ENCODE assay signal across 1 cellular context in the genomic region with DNA sequence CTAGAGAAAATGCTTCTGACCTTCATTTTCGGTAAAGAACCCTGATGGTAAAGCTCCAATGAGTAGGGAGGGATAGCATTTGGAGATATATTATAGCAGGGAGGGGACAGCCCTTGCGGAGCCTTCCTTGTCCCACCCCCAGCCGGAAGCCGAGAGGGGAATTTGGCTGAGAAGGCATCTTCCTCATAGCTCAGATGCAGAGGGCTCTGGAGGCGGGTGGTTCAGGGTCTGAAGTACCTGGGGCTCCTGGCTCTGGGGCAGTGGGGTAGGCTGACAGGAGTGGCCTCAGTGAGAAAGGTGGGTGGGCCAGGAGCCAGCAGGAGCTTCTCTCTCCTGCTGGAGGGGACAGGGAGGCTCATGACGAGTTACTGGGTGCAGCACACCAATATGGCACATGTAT.
TF ChIP-seq lines count a peak whose summit lies in the region.

No MANE protein-coding gene starts in this region.

TF ChIP-seq in H1, 55 proteins besides CTCF, POLR2A, EP300 and RAD21:
- TF ChIP-seq SP2 (IDR thresholded peaks at IDR 0.05; ENCODE audit: low read length), result no peak
- TF ChIP-seq POU5F1 (IDR thresholded peaks at IDR 0.05; ENCODE audit: low read depth, low read length), result no peak
- no peak for TF ChIP-seq GTF2F1 (IDR thresholded peaks at IDR 0.05; ENCODE audit: borderline replicate concordance, low read depth, low read length)
- TF ChIP-seq, protein P1, sequence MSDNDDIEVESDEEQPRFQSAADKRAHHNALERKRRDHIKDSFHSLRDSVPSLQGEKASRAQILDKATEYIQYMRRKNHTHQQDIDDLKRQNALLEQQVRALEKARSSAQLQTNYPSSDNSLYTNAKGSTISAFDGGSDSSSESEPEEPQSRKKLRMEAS (IDR thresholded peaks at IDR 0.05), result no peak
- no peak for TF ChIP-seq TBP (IDR thresholded peaks at IDR 0.05; ENCODE audit: low read depth, low read length)
- TF ChIP-seq, protein P2, sequence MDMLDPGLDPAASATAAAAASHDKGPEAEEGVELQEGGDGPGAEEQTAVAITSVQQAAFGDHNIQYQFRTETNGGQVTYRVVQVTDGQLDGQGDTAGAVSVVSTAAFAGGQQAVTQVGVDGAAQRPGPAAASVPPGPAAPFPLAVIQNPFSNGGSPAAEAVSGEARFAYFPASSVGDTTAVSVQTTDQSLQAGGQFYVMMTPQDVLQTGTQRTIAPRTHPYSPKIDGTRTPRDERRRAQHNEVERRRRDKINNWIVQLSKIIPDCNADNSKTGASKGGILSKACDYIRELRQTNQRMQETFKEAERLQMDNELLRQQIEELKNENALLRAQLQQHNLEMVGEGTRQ (IDR thresholded peaks at IDR 0.05; ENCODE audit: low read length), result no peak
- TF ChIP-seq, protein P3, sequence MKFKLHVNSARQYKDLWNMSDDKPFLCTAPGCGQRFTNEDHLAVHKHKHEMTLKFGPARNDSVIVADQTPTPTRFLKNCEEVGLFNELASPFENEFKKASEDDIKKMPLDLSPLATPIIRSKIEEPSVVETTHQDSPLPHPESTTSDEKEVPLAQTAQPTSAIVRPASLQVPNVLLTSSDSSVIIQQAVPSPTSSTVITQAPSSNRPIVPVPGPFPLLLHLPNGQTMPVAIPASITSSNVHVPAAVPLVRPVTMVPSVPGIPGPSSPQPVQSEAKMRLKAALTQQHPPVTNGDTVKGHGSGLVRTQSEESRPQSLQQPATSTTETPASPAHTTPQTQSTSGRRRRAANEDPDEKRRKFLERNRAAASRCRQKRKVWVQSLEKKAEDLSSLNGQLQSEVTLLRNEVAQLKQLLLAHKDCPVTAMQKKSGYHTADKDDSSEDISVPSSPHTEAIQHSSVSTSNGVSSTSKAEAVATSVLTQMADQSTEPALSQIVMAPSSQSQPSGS (IDR thresholded peaks at IDR 0.05; ENCODE audit: low read length), result no peak
